13 cellular contexts compared by ENCODE assay signal in the genomic region with DNA sequence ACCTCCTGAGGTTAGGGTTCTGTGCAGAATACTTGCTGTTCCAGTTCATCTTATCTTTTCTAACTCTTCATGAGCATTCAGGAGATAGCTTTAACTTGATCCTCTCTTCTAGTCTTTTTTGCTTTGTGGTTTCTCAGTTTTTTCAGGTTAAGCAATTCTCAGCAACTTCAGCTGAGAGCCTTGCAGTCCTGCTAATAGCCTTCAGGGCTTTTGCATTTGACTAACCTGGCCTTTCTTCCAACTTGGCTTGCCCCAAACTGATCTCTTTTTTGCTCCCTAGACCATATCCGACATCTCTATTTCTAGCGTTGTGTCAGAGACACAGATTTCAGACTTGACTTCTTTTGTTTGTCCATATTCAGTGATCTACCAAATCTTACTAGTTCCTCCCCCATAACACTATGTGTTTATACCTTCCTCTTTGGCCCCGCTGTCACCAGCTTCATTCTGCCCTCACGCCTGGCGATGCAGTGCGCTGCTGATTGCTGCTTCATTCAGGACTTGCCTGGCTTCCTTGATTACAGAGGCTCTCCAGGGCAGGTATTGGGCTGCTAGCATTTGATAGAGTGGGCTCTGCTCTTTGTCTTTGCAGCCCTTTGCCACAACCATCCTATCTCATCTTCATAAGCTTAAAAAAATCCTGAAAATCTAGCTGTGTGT.
DNase-seq lines count a peak whose midpoint lies in the region; TF ChIP-seq lines count a peak whose summit lies in the region.
"Had no signal": no experiment of that assay in that cellular context is flagged by ENCODE, and none has a peak within 500 bp of the region (broad histone marks: within the 10 kb centered on the region; RNA-seq: fewer than 3 reads in every experiment).

No MANE protein-coding gene starts in this region.

- no peak overlapping the region for H3K4me3 ChIP-seq in tibial artery
- H3K4me3 ChIP-seq: left ventricle myocardium inferior, suprapubic skin had no signal

- TF ChIP-seq CTCF in tibial artery (IDR thresholded peaks at IDR 0.05): no peak

- peaks cover 0 to 84% (median 30%) of the 10 kb centered on the region in 4 donors for H3K4me1 ChIP-seq in tibial artery

- H3K9me3 ChIP-seq in tibial artery: no peaks in the 10 kb centered on the region
- H3K9me3 ChIP-seq: left ventricle myocardium inferior, suprapubic skin had no signal

- no peaks in the 10 kb centered on the region for H3K27me3 ChIP-seq in tibial artery
- H3K27me3 ChIP-seq: foreskin keratinocyte, suprapubic skin had no signal

- no peak overlapping the region for H3K27ac ChIP-seq in tibial artery
- H3K27ac ChIP-seq: foreskin keratinocyte, left ventricle myocardium inferior, suprapubic skin, WERI-Rb-1 had no signal

- H3K36me3 ChIP-seq in tibial artery: no peaks in the 10 kb centered on the region
- H3K36me3 ChIP-seq: left ventricle myocardium inferior, suprapubic skin, WERI-Rb-1 had no signal

- intact Hi-C loops in tibial artery (cut with DNase I; ENCODE audit: low total_unique reads): no loop called here

- DNase-seq in Ammon's horn (ENCODE audit: low spot score): peak; percentile 23
- DNase-seq in ELF-1 (ENCODE audit: low read depth, low spot score): peak; percentile 64
- DNase-seq in SIG-M5 treated with dmso at 0.1 percent for 504 hours (lab: John Stamatoyannopoulos, UW; ENCODE audit: unreplicated experiment): peak; percentile 55
- peak; percentile 14 for DNase-seq in left kidney (ENCODE audit: low read depth, low spot score)
- no peak for DNase-seq in NCI-H187 (lab: John Stamatoyannopoulos, UW)
- no peak for DNase-seq in central memory CD4-positive, alpha-beta T cell
- no peak for DNase-seq in NCI-H345 treated with DMSO at 0.1 percent for 48 hours (lab: John Stamatoyannopoulos, UW; ENCODE audit: unreplicated experiment)
- no peak for DNase-seq in tibial artery
- DNase-seq: foreskin keratinocyte, left ventricle myocardium inferior, NCI-H146, WERI-Rb-1 had no signal

Comparison
In these comparisons a context has a peak if more than half of its experiments do, and no peak if none do; other contexts are left out.
1. DNase-seq: peak in Ammon's horn (single experiment), ELF-1 (single experiment), SIG-M5 treated with dmso at 0.1 percent for 504 hours (single experiment) and left kidney (single experiment); none in NCI-H187 (0 of 2), central memory CD4-positive, alpha-beta T cell (single experiment), NCI-H345 treated with DMSO at 0.1 percent for 48 hours (single experiment) and tibial artery (0 of 2).